In the genomic region with DNA sequence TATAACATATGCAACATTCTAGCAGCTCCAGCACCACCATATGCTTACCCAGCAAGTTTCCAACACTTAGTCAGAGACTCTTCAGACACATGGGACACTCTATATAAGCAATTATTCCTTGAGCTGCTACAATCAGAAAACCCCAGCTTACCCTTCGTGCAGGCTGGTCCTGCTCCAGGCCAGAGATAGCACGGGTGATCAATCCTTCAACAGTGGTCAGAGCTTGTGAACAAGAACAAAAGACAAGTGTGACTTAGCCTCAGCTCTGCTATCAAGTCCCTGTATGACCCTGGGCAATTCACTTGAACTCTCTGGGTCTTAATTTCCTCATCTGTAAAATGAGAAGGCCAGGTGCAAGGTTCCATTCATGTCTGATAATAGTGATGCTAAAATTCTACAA, we compare ENCODE assay signal across 11 cellular contexts. TPM values are rescaled to one million over a fixed set of nuclear protein-coding genes. Genes with fewer than 3 reads are reported as not detected.
A peak's percentile ranks its signal among the peaks of the same experiment; 100 is the strongest.
DNase-seq lines count a peak whose midpoint lies in the region; ATAC-seq, FAIRE-seq and TF ChIP-seq lines count a peak whose summit lies in the region.
"Had no signal": no experiment of that assay in that cellular context is flagged by ENCODE, and none has a peak within 500 bp of the region (broad histone marks: within the 10 kb centered on the region; RNA-seq: fewer than 3 reads in every experiment).

No MANE protein-coding gene starts in this region.

- H3K27ac Mint-ChIP-seq in activated CD8-positive, alpha-beta T cell treated with anti-CD3 and anti-CD28 coated beads for 36 hours: no peak overlapping the region

- H3K27me3 ChIP-seq in AG04450 (ENCODE audit: control insufficient read depth, insufficient read depth, low read length): no peaks in the 10 kb centered on the region

- H3K4me3 ChIP-seq in AG04450 (ENCODE audit: low read depth, low read length): peak overlapping the region; percentile 89; the same call in 1 of the 2 replicates

- peak overlapping the region; percentile 83 for H3K4me3 Mint-ChIP-seq in activated CD8-positive, alpha-beta T cell treated with anti-CD3 and anti-CD28 coated beads for 36 hours

- no peaks in the 10 kb centered on the region for H3K9me3 Mint-ChIP-seq in activated CD8-positive, alpha-beta T cell treated with anti-CD3 and anti-CD28 coated beads for 36 hours

- TF ChIP-seq CTCF in AG04450 (IDR thresholded peaks at IDR 0.05; ENCODE audit: low read depth, low read length): no peak
- no peak for TF ChIP-seq CTCF in activated CD8-positive, alpha-beta T cell treated with anti-CD3 and anti-CD28 coated beads for 36 hours (IDR thresholded peaks at IDR 0.05)

- intact Hi-C loops in activated CD8-positive, alpha-beta T cell treated with anti-CD3 and anti-CD28 coated beads for 36 hours (cut with micrococcal nuclease): no loop called here

- DNase-seq in AG04450 (ENCODE audit: low read depth, low spot score): no peak
- no peak for DNase-seq in GM19239 (ENCODE audit: insufficient read length, low spot score)
- DNase-seq in activated CD8-positive, alpha-beta T cell treated with anti-CD3 and anti-CD28 coated beads for 36 hours: no peak
- peak; percentile 51 for DNase-seq in myocyte (ENCODE audit: low read depth)
- no peak for DNase-seq in caudate nucleus (lab: John Stamatoyannopoulos, UW)
- no peak for DNase-seq in activated gamma-delta T cell (lab: John Stamatoyannopoulos, UW)
- DNase-seq in COR-L47 (lab: John Stamatoyannopoulos, UW): no peak
- DNase-seq in stimulated activated CD4-positive, alpha-beta T cell treated with anti-CD3 and anti-CD28 coated beads, Interleukin-15, amount 100 ng/mL, for 24 hours: no peak
- DNase-seq: NCI-H146 had no signal

- no peak for ATAC-seq in activated CD8-positive, alpha-beta T cell treated with anti-CD3 and anti-CD28 coated beads for 36 hours

- no peaks in the 10 kb centered on the region for H3K9me3 ChIP-seq in AG04450 (ENCODE audit: control insufficient read depth, insufficient read depth, low read length)

- CTCF ChIA-PET in AG04450 (lab: Charles Lee): interaction anchor here (0.8 to 11.0 kb wide), 5 partner anchors 31 to 320 kb away, joined by 3 to 209 read pairs (median 4); no protein-coding TSS in a partner anchor
- CTCF ChIA-PET in activated CD8-positive, alpha-beta T cell treated with anti-CD3 and anti-CD28 coated beads for 36 hours (lab: Charles Lee): interaction anchor here (1.2 to 10.0 kb wide), 8 partner anchors 9 to 441 kb away, joined by 3 to 167 read pairs (median 7); a partner anchor contains a TSS

- POLR2A ChIA-PET in AG04450 (lab: Yijun Ruan, JAX): interaction anchor here (0.6 to 3.3 kb wide), 3 partner anchors 13 to 158 kb away, joined by 3 to 11 read pairs (median 8); a partner anchor contains a TSS
- POLR2A ChIA-PET in activated CD8-positive, alpha-beta T cell treated with anti-CD3 and anti-CD28 coated beads for 36 hours (lab: Charles Lee): interaction anchor here (1.3 to 4.5 kb wide), 5 partner anchors 9 to 68 kb away, joined by 3 to 44 read pairs (median 7); a partner anchor contains a TSS

- FAIRE-seq in GM19239 (lab: Jason Lieb, UNC): peak; percentile 59

- H3K36me3 Mint-ChIP-seq in activated CD8-positive, alpha-beta T cell treated with anti-CD3 and anti-CD28 coated beads for 36 hours (ENCODE audit: low read depth): peaks cover 53% of the 10 kb centered on the region

- no peak overlapping the region for H3K27ac ChIP-seq in AG04450 (ENCODE audit: low read depth, low read length)
- no peak overlapping the region for H3K27ac ChIP-seq in caudate nucleus (ENCODE audit: low read depth, low read length)

- H3K27me3 Mint-ChIP-seq in activated CD8-positive, alpha-beta T cell treated with anti-CD3 and anti-CD28 coated beads for 36 hours: no peaks in the 10 kb centered on the region

- peaks cover 55% of the 10 kb centered on the region for H3K4me1 Mint-ChIP-seq in activated CD8-positive, alpha-beta T cell treated with anti-CD3 and anti-CD28 coated beads for 36 hours (ENCODE audit: low read depth)

RNA-seq across cellular contexts. Expression of a gene that starts 1.5 kb away (rescaled TPM):
- polyA plus RNA-seq in AG04450 (2011; rRNA removed): 57.1 and 57.7 TPM in 2 replicates
- polyA minus RNA-seq in AG04450 (2011; rRNA and poly(A)+ RNA removed): 54.6 and 58.4 TPM in 2 replicates
- 10 to 100 TPM; 89.9 TPM for total RNA-seq in activated CD8-positive, alpha-beta T cell treated with anti-CD3 and anti-CD28 coated beads for 36 hours
- 68.8 and 83.5 TPM in 2 replicates for total RNA-seq in myocyte
- 44.6 TPM for polyA plus RNA-seq in myocyte (2012)

RNA-seq across cellular contexts. Expression of a gene that starts 5.3 kb away (rescaled TPM):
- not detected in 2 replicates for polyA plus RNA-seq in AG04450 (2011; rRNA removed)
- not detected in 2 replicates for polyA minus RNA-seq in AG04450 (2011; rRNA and poly(A)+ RNA removed)
- not detected for total RNA-seq in activated CD8-positive, alpha-beta T cell treated with anti-CD3 and anti-CD28 coated beads for 36 hours
- total RNA-seq in myocyte: not detected in 2 replicates
- polyA plus RNA-seq in myocyte (2012): not detected
- total RNA-seq: dermis microvascular lymphatic vessel endothelial cell, mesenteric fat pad had no signal

RNA-seq across cellular contexts. Expression of a gene that starts 13.6 kb away (rescaled TPM):
- polyA plus RNA-seq in AG04450 (2011; rRNA removed): 11.8 and 12.3 TPM in 2 replicates
- polyA minus RNA-seq in AG04450 (2011; rRNA and poly(A)+ RNA removed): 18.6 and 19.1 TPM in 2 replicates
- 10 to 100 TPM; 26.6 to 28.6 TPM for total RNA-seq in activated CD8-positive, alpha-beta T cell treated with anti-CD3 and anti-CD28 coated beads for 36 hours
- total RNA-seq in myocyte: 9.4 and 11.4 TPM in 2 replicates
- 7.5 TPM for polyA plus RNA-seq in myocyte (2012)

RNA-seq across cellular contexts. Expression of a gene that starts 36.7 kb away (rescaled TPM):
- not detected in 2 replicates for polyA plus RNA-seq in AG04450 (2011; rRNA removed)
- not detected in 2 replicates for polyA minus RNA-seq in AG04450 (2011; rRNA and poly(A)+ RNA removed)
- not detected for total RNA-seq in activated CD8-positive, alpha-beta T cell treated with anti-CD3 and anti-CD28 coated beads for 36 hours
- not detected in 2 replicates for total RNA-seq in myocyte
- polyA plus RNA-seq in myocyte (2012): not detected
- total RNA-seq: dermis microvascular lymphatic vessel endothelial cell had no signal

RNA-seq across cellular contexts. Expression of a gene that starts 43.3 kb away (rescaled TPM):
- polyA plus RNA-seq in AG04450 (2011; rRNA removed): not detected in 2 replicates
- polyA minus RNA-seq in AG04450 (2011; rRNA and poly(A)+ RNA removed): not detected in 2 replicates
- total RNA-seq in activated CD8-positive, alpha-beta T cell treated with anti-CD3 and anti-CD28 coated beads for 36 hours: not detected
- not detected in 2 replicates for total RNA-seq in myocyte
- polyA plus RNA-seq in myocyte (2012): not detected
- total RNA-seq: dermis microvascular lymphatic vessel endothelial cell had no signal
